22 cellular contexts compared by ENCODE assay signal in the genomic region with DNA sequence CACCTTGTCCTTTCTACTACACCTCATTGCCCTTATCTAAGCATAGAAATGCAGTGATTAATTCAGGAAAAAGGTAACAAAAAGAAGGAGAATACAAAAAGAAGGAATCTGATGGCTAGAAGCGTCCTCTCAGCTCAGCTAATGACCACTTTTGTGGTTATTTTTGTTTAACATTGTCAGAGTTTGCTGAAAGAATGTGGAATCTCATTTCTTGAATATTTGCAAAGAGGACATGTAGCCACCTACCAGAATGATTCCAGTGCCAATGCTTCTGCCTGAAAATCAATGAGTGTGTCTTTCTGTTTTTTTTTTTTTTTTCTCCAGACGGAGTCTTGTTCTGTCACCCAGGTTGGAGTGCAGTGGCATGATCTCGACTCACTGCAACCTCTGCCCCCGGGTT. TPM values are rescaled to one million over a fixed set of nuclear protein-coding genes. Genes with fewer than 3 reads are reported as not detected.
DNase-seq lines count a peak whose midpoint lies in the region; ATAC-seq, FAIRE-seq and TF ChIP-seq lines count a peak whose summit lies in the region.
"Had no signal": no experiment of that assay in that cellular context is flagged by ENCODE, and none has a peak within 500 bp of the region (broad histone marks: within the 10 kb centered on the region; RNA-seq: fewer than 3 reads in every experiment).

No MANE protein-coding gene starts in this region.

- H3K4me3 ChIP-seq in A673 (ENCODE audit: low read depth, low read length, poor library complexity, severe bottlenecking) (no peak overlapping the region), HUES6 (ENCODE audit: low read depth, low read length) (no peak overlapping the region), H1 (ENCODE audit: extremely low read depth in 1 of 4, insufficient read depth in 2 of 4, low read depth in 3 of 4, low read length in 4 of 4) (no peak overlapping the region), aorta (ENCODE audit: low read length in 2 of 2) (no peak overlapping the region), SK-N-SH (ENCODE audit: low read depth in 2 of 2, low read length in 1 of 2) (no peak overlapping the region)
- H3K4me3 ChIP-seq: BLaER1 had no signal

- TF ChIP-seq POLR2A in H1 (IDR thresholded peaks at IDR 0.05; ENCODE audit: control extremely low read depth in 1 of 2, low read depth in 2 of 2, low read length in 2 of 2) = no peak

- H4K5ac ChIP-seq in H1 (ENCODE audit: insufficient read length, low read depth, low read length) = peak overlapping the region; percentile 42

- H3K9ac ChIP-seq in HUES6 (ENCODE audit: low read length) (no peak overlapping the region), H1 (replicated peaks in 1 of 4; ENCODE audit: extremely low read depth in 1 of 4, low read depth in 3 of 4, low read length in 3 of 4) (no peak overlapping the region), SK-N-SH (no peak overlapping the region)
- H3K9ac ChIP-seq: BLaER1 had no signal

- H3K4ac ChIP-seq in H1 (replicated peaks; ENCODE audit: insufficient read length, low read depth, low read length) = no peak overlapping the region

- CTCF ChIA-PET in A673 (lab: Charles Lee) = no interaction called here
- CTCF ChIA-PET in H1 (lab: Charles Lee; ENCODE audit: partially characterized antibody) = interaction anchor here (0.6 to 2.4 kb wide), 5 partner anchors 9 to 849 kb away, joined by 3 to 9 read pairs (median 5); no protein-coding TSS in a partner anchor
- CTCF ChIA-PET in SK-N-SH (lab: Yijun Ruan, JAX) = interaction anchor here (1.3 kb wide), 1 partner anchor 384 kb away, joined by 4 read pairs; no protein-coding TSS in a partner anchor

- no peaks in the 10 kb centered on the region for H3K79me2 ChIP-seq in H1 (ENCODE audit: control insufficient read depth in 1 of 2, insufficient read depth in 2 of 2, low read length in 2 of 2)
- H3K79me2 ChIP-seq in SK-N-SH (ENCODE audit: insufficient read depth) = no peaks in the 10 kb centered on the region

- no peaks in the 10 kb centered on the region for H3F3A ChIP-seq in SK-N-SH (replicated peaks; ENCODE audit: insufficient read depth)

- H3K23ac ChIP-seq in H1 (ENCODE audit: insufficient read length) = no peak overlapping the region

- H2BK15ac ChIP-seq in H1 (ENCODE audit: low read length) = no peak overlapping the region

- H3K27ac ChIP-seq in A673 (ENCODE audit: low read depth, low read length, poor library complexity, severe bottlenecking) = peak overlapping the region; percentile 44
- H3K27ac ChIP-seq in HUES6 (ENCODE audit: low read depth, low read length) = peak overlapping the region; percentile 67
- H3K27ac ChIP-seq in H1 (ENCODE audit: low read depth, low read length) = no peak overlapping the region
- no peak overlapping the region for H3K27ac ChIP-seq in aorta (ENCODE audit: low read depth in 1 of 2, low read length in 2 of 2)
- no peak overlapping the region for H3K27ac ChIP-seq in SK-N-SH (ENCODE audit: low read depth in 2 of 2, low read length in 1 of 2)
- H3K27ac ChIP-seq: 22Rv1, BLaER1 had no signal

- no peak overlapping the region for H3K4me3 Mint-ChIP-seq in mesothelial cell of epicardium
- H3K4me3 Mint-ChIP-seq: CD8-positive, alpha-beta T cell had no signal

- no peaks in the 10 kb centered on the region for H3K36me3 Mint-ChIP-seq in mesothelial cell of epicardium
- H3K36me3 Mint-ChIP-seq: CD8-positive, alpha-beta T cell had no signal

- BruUV-seq in A673 (replicated peaks; lab: Mats Ljungman, UMichigan) = no TSS peak

- H4K8ac ChIP-seq in H1 (ENCODE audit: extremely low read depth, insufficient read depth, low read length) = no peak overlapping the region

- TF ChIP-seq RAD21 in H1 (IDR thresholded peaks at IDR 0.05 in 1 of 2, conservative IDR thresholded peaks at IDR 0.05 in 1 of 2; ENCODE audit: low read depth in 2 of 2, low read length in 2 of 2) (no peak), SK-N-SH (IDR thresholded peaks at IDR 0.05; ENCODE audit: low read length) (no peak)

- no peaks in the 10 kb centered on the region for H3K9me2 ChIP-seq in SK-N-SH

- H3K18ac ChIP-seq in H1 (ENCODE audit: extremely low read depth, low read length) = peak overlapping the region; percentile 53; the same call in 1 of the 2 replicates

- DNase-seq in A673 (ENCODE audit: low spot score) = no peak
- no peak for DNase-seq in H1 (ENCODE audit: low read depth in 1 of 2, low spot score in 2 of 2)
- DNase-seq in mesothelial cell of epicardium (ENCODE audit: low spot score in 2 of 2, unreplicated experiment in 2 of 2) = no peak
- no peak for DNase-seq in aorta
- DNase-seq in SK-N-SH = no peak
- DNase-seq: CD8-positive, alpha-beta T cell; DMS79; NCI-H1417 treated with DMSO at 0.1 percent for 48 hours; NCI-H2029 treated with DMSO at 0.1 percent for 48 hours; NCI-H748 treated with DMSO at 0.1 percent for 48 hours; PC-3 had no signal

- no peaks in the 10 kb centered on the region for H3K23me2 ChIP-seq in H1 (ENCODE audit: low read depth, low read length)

- peak overlapping the region; percentile 56 for H3K27ac Mint-ChIP-seq in mesothelial cell of epicardium
- H3K27ac Mint-ChIP-seq: CD8-positive, alpha-beta T cell had no signal

- H4K20me1 ChIP-seq in H1 (replicated peaks in 1 of 2; ENCODE audit: control insufficient read depth in 1 of 2, insufficient read depth in 2 of 2, low read length in 2 of 2) (no peaks in the 10 kb centered on the region), SK-N-SH (ENCODE audit: insufficient read depth) (no peaks in the 10 kb centered on the region)
- H4K20me1 ChIP-seq: BLaER1 had no signal

- no peak overlapping the region for H2BK20ac ChIP-seq in H1 (ENCODE audit: low read length)

- POLR2A ChIA-PET in A673 (lab: Charles Lee; ENCODE audit: low non-redundant PET) = no interaction called here
- POLR2A ChIA-PET in H1 (lab: Charles Lee; ENCODE audit: partially characterized antibody) = interaction anchor here (1.1 to 1.9 kb wide), 2 partner anchors 10 to 41 kb away, joined by 5 read pairs; no protein-coding TSS in a partner anchor
- POLR2A ChIA-PET in SK-N-SH (lab: Yijun Ruan, JAX) = no interaction called here

- H3K27me3 Mint-ChIP-seq in mesothelial cell of epicardium (ENCODE audit: low read depth) = no peaks in the 10 kb centered on the region

- FAIRE-seq in H1 (lab: Jason Lieb, UNC) = no peak
- FAIRE-seq: D721Med, H54 had no signal

- H3K36me3 ChIP-seq in A673 (ENCODE audit: insufficient read depth, low read length, poor library complexity, severe bottlenecking) = no peaks in the 10 kb centered on the region
- H3K36me3 ChIP-seq in HUES6 (ENCODE audit: control insufficient read depth, insufficient read depth, low read length) = no peaks in the 10 kb centered on the region
- no peaks in the 10 kb centered on the region for H3K36me3 ChIP-seq in H1 (ENCODE audit: control insufficient read depth in 2 of 4, insufficient read depth in 4 of 4, low read length in 3 of 4)
- H3K36me3 ChIP-seq in aorta (ENCODE audit: control insufficient read depth in 1 of 2, insufficient read depth in 2 of 2, low read length in 1 of 2) = no peaks in the 10 kb centered on the region
- no peaks in the 10 kb centered on the region for H3K36me3 ChIP-seq in SK-N-SH (replicated peaks in 1 of 2; ENCODE audit: control insufficient read depth in 1 of 2, insufficient read depth in 2 of 2, low read length in 1 of 2)
- H3K36me3 ChIP-seq: BLaER1 had no signal

- no peak overlapping the region for H2BK120ac ChIP-seq in H1 (replicated peaks; ENCODE audit: low read depth, low read length)

- 89% methylated on average over 4 of the region's 4 CpGs; no CpG with 5 or more reads in 1 of the 2 experiments for WGBS in H1 (ENCODE audit: extremely low coverage in 1 of 2, insufficient coverage in 1 of 2, insufficient read length in 1 of 2, insufficient replicate concordance in 2 of 2, low coverage in 1 of 2, low lambda C conversion rate in 2 of 2, missing lambda C conversion rate in 1 of 2), 2 experiments
- 72 to 86% methylated on average over 4 of the region's 4 CpGs for WGBS in aorta, 2 donors
- 89% methylated on average over 4 of the region's 4 CpGs for WGBS in SK-N-SH (ENCODE audit: low lambda C conversion rate)

- H3K79me1 ChIP-seq in H1 (ENCODE audit: low read depth, low read length) = no peaks in the 10 kb centered on the region

- no peaks in the 10 kb centered on the region for H3K9me3 Mint-ChIP-seq in mesothelial cell of epicardium
- H3K9me3 Mint-ChIP-seq: CD8-positive, alpha-beta T cell had no signal

- no peak overlapping the region; a peak in 1 of 4 replicates for H3K4me2 ChIP-seq in H1 (ENCODE audit: insufficient read depth in 1 of 2, low read depth in 2 of 2, low read length in 2 of 2)
- no peak overlapping the region for H3K4me2 ChIP-seq in SK-N-SH
- H3K4me2 ChIP-seq: BLaER1 had no signal

- H3K9me3 ChIP-seq in A673 (ENCODE audit: low read depth, low read length, poor library complexity, severe bottlenecking) (no peaks in the 10 kb centered on the region), HUES6 (ENCODE audit: control insufficient read depth, insufficient read depth, low read depth, low read length) (no peaks in the 10 kb centered on the region), H1 (ENCODE audit: insufficient read depth in 2 of 2, low read depth in 1 of 2, low read length in 1 of 2) (no peaks in the 10 kb centered on the region), aorta (ENCODE audit: control insufficient read depth, low read length) (no peaks in the 10 kb centered on the region), SK-N-SH (no peaks in the 10 kb centered on the region)
- H3K9me3 ChIP-seq: BLaER1 had no signal

- ATAC-seq in aorta (ENCODE audit: low FRiP score) (no peak), GM21447 (IDR thresholded peaks at IDR 0.05; ENCODE audit: unreplicated experiment) (no peak), HG03565 (IDR thresholded peaks at IDR 0.05; ENCODE audit: unreplicated experiment) (no peak)
- ATAC-seq: CD8-positive, alpha-beta T cell; PC-3 had no signal

- no peak overlapping the region for H3K56ac ChIP-seq in H1 (replicated peaks; ENCODE audit: insufficient read length, low read depth, low read length)

- intact Hi-C loops in A673 (cut with micrococcal nuclease; ENCODE audit: unreplicated experiment) (no loop called here), aorta (cut with DNase I) (no loop called here)

- no peak overlapping the region for H2AFZ ChIP-seq in H1 (ENCODE audit: low read length)
- no peak overlapping the region for H2AFZ ChIP-seq in SK-N-SH (ENCODE audit: low read depth)

- no peak overlapping the region for H4K91ac ChIP-seq in H1 (replicated peaks; ENCODE audit: insufficient read length, low read length)

- peaks cover 37% of the 10 kb centered on the region for H3K4me1 ChIP-seq in A673 (ENCODE audit: insufficient read depth, low read length, poor library complexity, severe bottlenecking)
- peaks cover 42% of the 10 kb centered on the region for H3K4me1 ChIP-seq in HUES6 (ENCODE audit: control insufficient read depth, insufficient read depth, low read length)
- peaks cover 3 to 19% (median 13%) of the 10 kb centered on the region in 4 experiments; a peak in 5 of 7 replicates for H3K4me1 ChIP-seq in H1 (replicated peaks in 1 of 4; ENCODE audit: control insufficient read depth in 3 of 4, insufficient read depth in 4 of 4, low read length in 3 of 4)
- no peaks in the 10 kb centered on the region for H3K4me1 ChIP-seq in aorta (ENCODE audit: control insufficient read depth in 1 of 2, insufficient read depth in 2 of 2, low read length in 2 of 2)
- no peaks in the 10 kb centered on the region for H3K4me1 ChIP-seq in SK-N-SH (ENCODE audit: control insufficient read depth in 1 of 2, insufficient read depth in 2 of 2, low read depth in 1 of 2, low read length in 1 of 2)

- peaks cover 48% of the 10 kb centered on the region for H3K4me1 Mint-ChIP-seq in mesothelial cell of epicardium

- no peak overlapping the region for H2AK5ac ChIP-seq in H1 (ENCODE audit: low read depth, low read length)

- H3K27me3 ChIP-seq in A673 (replicated peaks; ENCODE audit: insufficient read depth, low read depth, low read length, poor library complexity) = no peaks in the 10 kb centered on the region
- H3K27me3 ChIP-seq in HUES6 (ENCODE audit: control insufficient read depth, insufficient read depth, low read length) = no peaks in the 10 kb centered on the region
- H3K27me3 ChIP-seq in H1 (replicated peaks in 1 of 4; ENCODE audit: control insufficient read depth in 3 of 4, extremely low read depth in 1 of 4, insufficient read depth in 3 of 4, low read length in 3 of 4) = no peaks in the 10 kb centered on the region
- H3K27me3 ChIP-seq in aorta (ENCODE audit: control insufficient read depth in 1 of 2, insufficient read depth in 2 of 2, low read length in 1 of 2) = no peaks in the 10 kb centered on the region
- no peaks in the 10 kb centered on the region for H3K27me3 ChIP-seq in SK-N-SH (ENCODE audit: insufficient read depth)
- H3K27me3 ChIP-seq: BLaER1 had no signal

- peak overlapping the region; percentile 22; the same call in 1 of the 2 replicates for H2BK5ac ChIP-seq in H1 (ENCODE audit: low read depth, low read length)

- H3K14ac ChIP-seq in H1 (ENCODE audit: insufficient read length) = no peak overlapping the region

- TF ChIP-seq EP300 in H1 (IDR thresholded peaks at IDR 0.05; ENCODE audit: borderline replicate concordance in 1 of 2, low read depth in 2 of 2, low read length in 2 of 2) = no peak
- TF ChIP-seq EP300 in SK-N-SH (IDR thresholded peaks at IDR 0.05; ENCODE audit: borderline replicate concordance in 1 of 2, low read depth in 1 of 2, low read length in 1 of 2) = no peak

- TF ChIP-seq CTCF in A673 (conservative IDR thresholded peaks at IDR 0.05; ENCODE audit: low read depth, low read length) = no peak
- TF ChIP-seq CTCF in H1 (IDR thresholded peaks at IDR 0.05; ENCODE audit: control extremely low read depth in 1 of 3, insufficient read depth in 1 of 3, low read depth in 1 of 3, low read length in 3 of 3) = no peak
- TF ChIP-seq CTCF in mesothelial cell of epicardium (IDR thresholded peaks at IDR 0.05; ENCODE audit: unreplicated experiment) = no peak
- TF ChIP-seq CTCF in SK-N-SH (IDR thresholded peaks at IDR 0.05) = no peak

- 0 out of 2 replicates have a peak overlapping the region, but pooled peaks have one; percentile 42 for H2BK12ac ChIP-seq in H1 (ENCODE audit: low read depth, low read length)

RNA-seq across cellular contexts. Expression of a gene that starts 24.5 kb away (rescaled TPM):
- not detected in 2 replicates for total RNA-seq in A673 (2021)
- 31.9 and 40.6 TPM in 2 replicates for total RNA-seq in H1 (2021; fragmentation: NEBNext Ultra II Directional; extraction: Animal tissue kit (Norgen Biotek cat#: 25700))
- 14.5 and 23.3 TPM in 2 replicates for polyA plus RNA-seq in H1 (2011; rRNA removed)
- polyA plus RNA-seq in H1 (2011; cell fraction: cytosol; rRNA removed) = 28.1 TPM
- polyA plus RNA-seq in H1 (2011; cell fraction: nucleus; rRNA removed) = 19.2 TPM
- 14.8 to 25.4 TPM (median 23.2 TPM) in 4 replicates for polyA plus RNA-seq in H1 (2012, experiment 1 of 2)
- polyA plus RNA-seq in H1 (2012, experiment 2 of 2) = 10.2 TPM
- polyA plus RNA-seq in H1 (2013, experiment 1 of 2) = 27.9 TPM
- polyA plus RNA-seq in H1 (2013, experiment 2 of 2) = 31.3 TPM
- 41.9 and 69.1 TPM in 2 replicates for polyA minus RNA-seq in H1 (2011; rRNA and poly(A)+ RNA removed)
- 13.1 TPM for polyA minus RNA-seq in H1 (2011; cell fraction: cytosol; rRNA and poly(A)+ RNA removed)
- 10.2 TPM for polyA minus RNA-seq in H1 (2011; cell fraction: nucleus; rRNA and poly(A)+ RNA removed)
- 0.86 to 1.2 TPM (median 0.91 TPM) in 3 replicates for total RNA-seq in mesothelial cell of epicardium
- total RNA-seq in aorta = 1 to 10 TPM; 1.2 to 1.5 TPM
- not detected for polyA plus RNA-seq in aorta
- not detected in 2 replicates for polyA plus RNA-seq in SK-N-SH (2012; rRNA removed)
- 0.06 TPM in 1 of 2 replicates, not detected in the other for polyA plus RNA-seq in SK-N-SH (2012; cell fraction: cytosol; rRNA removed)
- polyA plus RNA-seq in SK-N-SH (2012; cell fraction: nucleus; rRNA removed) = 0.49 and 0.55 TPM in 2 replicates
- total RNA-seq: CD8-positive, alpha-beta T cell; G401; HT1080; NCI-H460; PC-3; SK-MEL-5 had no signal

Comparison
In these comparisons a context has a peak if more than half of its experiments do, and no peak if none do; other contexts are left out.
1. H3K27ac ChIP-seq: peak in A673 (single experiment) and HUES6 (single experiment); none in H1 (single experiment), aorta (0 of 2) and SK-N-SH (0 of 2).
2. RNA of a gene that starts 24.5 kb away (total RNA-seq): 31.9 to 40.6 TPM in H1; 1.2 to 1.5 TPM in aorta, 0.86 to 1.2 TPM in mesothelial cell of epicardium and not detected in A673; every median in the first group is over 10 times any median in the second.